12 cellular contexts compared by ENCODE assay signal in genomic region chr4:169015237-169015636, GRCh38. TPM values are rescaled to one million over a fixed set of nuclear protein-coding genes. Genes with fewer than 3 reads are reported as not detected.
A peak's percentile ranks its signal among the peaks of the same experiment; 100 is the strongest.
DNase-seq lines count a peak whose midpoint lies in the region; ATAC-seq and TF ChIP-seq lines count a peak whose summit lies in the region.
"Had no signal": no experiment of that assay in that cellular context is flagged by ENCODE, and none has a peak within 500 bp of the region (broad histone marks: within the 10 kb centered on the region; RNA-seq: fewer than 3 reads in every experiment).

No MANE protein-coding gene starts in this region.

- H3K4me3 ChIP-seq in mesenchymal stem cell (ENCODE audit: insufficient read depth in 1 of 2, low read depth in 1 of 2, low read length in 2 of 2) (no peak overlapping the region), testis (no peak overlapping the region), lower lobe of right lung (no peak overlapping the region)

- no peak overlapping the region for H4K91ac ChIP-seq in mesenchymal stem cell (ENCODE audit: low read length)

- WGBS in mesenchymal stem cell = 65% methylated on average over 6 of the region's 6 CpGs
- WGBS in testis, 2 donors = 38 to 50% methylated on average over 6 of the region's 6 CpGs

- no peak overlapping the region for H3K14ac ChIP-seq in mesenchymal stem cell (ENCODE audit: low read length in 2 of 2)

- no peak for TF ChIP-seq CTCF in VCaP (conservative IDR thresholded peaks at IDR 0.05)
- TF ChIP-seq CTCF in testis (IDR thresholded peaks at IDR 0.05) = no peak
- no peak for TF ChIP-seq CTCF in lower lobe of right lung (IDR thresholded peaks at IDR 0.05)

- H2AFZ ChIP-seq in mesenchymal stem cell (ENCODE audit: low read depth, low read length) = no peak overlapping the region

- H3K36me3 ChIP-seq in mesenchymal stem cell (ENCODE audit: control insufficient read depth in 1 of 2, insufficient read depth in 2 of 2, low read depth in 1 of 2, low read length in 2 of 2) = no peaks in the 10 kb centered on the region
- H3K36me3 ChIP-seq in testis (ENCODE audit: low read depth, missing control alignments) = no peaks in the 10 kb centered on the region
- no peaks in the 10 kb centered on the region for H3K36me3 ChIP-seq in lower lobe of right lung

- H3K79me1 ChIP-seq in mesenchymal stem cell (replicated peaks; ENCODE audit: low read length, poor library complexity, severe bottlenecking) = no peaks in the 10 kb centered on the region

- H2BK120ac ChIP-seq in mesenchymal stem cell (ENCODE audit: low read depth, low read length) = peak overlapping the region; percentile 71

- H3K27ac ChIP-seq in VCaP (peak overlapping the region; percentile 98), mesenchymal stem cell (ENCODE audit: low read length, poor library complexity, severe bottlenecking) (no peak overlapping the region), testis (peak overlapping the region; percentile 60 to 79), lower lobe of right lung (no peak overlapping the region)

- H3K4me1 ChIP-seq in mesenchymal stem cell (ENCODE audit: control insufficient read depth, insufficient read depth, low read depth, low read length) (peaks cover 1% of the 10 kb centered on the region), testis (peaks cover 30% of the 10 kb centered on the region), lower lobe of right lung (no peaks in the 10 kb centered on the region)

- DNase-seq in NCI-H2107 treated with DMSO at 0.1 percent for 48 hours (lab: John Stamatoyannopoulos, UW; ENCODE audit: unreplicated experiment) = peak; percentile 28
- no peak for DNase-seq in NCI-H2107 (lab: John Stamatoyannopoulos, UW)
- DNase-seq in mesenchymal stem cell = no peak
- peak; percentile 78 for DNase-seq in testis
- no peak for DNase-seq in lower lobe of right lung
- no peak for DNase-seq in stimulated activated CD4-positive, alpha-beta T cell treated with anti-CD3 and anti-CD28 coated beads, Interleukin-4, amount 100 ng/mL, for 4 hours
- DNase-seq: activated CD4-positive, alpha-beta T cell treated with anti-CD3 and anti-CD28 coated beads, Interleukin-2, amount 50 U/mL, for 4 hours; activated naive CD4-positive, alpha-beta T cell treated with anti-CD3 and anti-CD28 coated beads, Interleukin-2, amount 50 U/mL, for 16 hours; kidney glomerular epithelial cell; NCI-H1105 treated with DMSO at 0.1 percent for 48 hours had no signal

- H2AK5ac ChIP-seq in mesenchymal stem cell (ENCODE audit: low read length, severe bottlenecking) = no peak overlapping the region

- ATAC-seq in lower lobe of right lung (no peak), GM19452 (IDR thresholded peaks at IDR 0.05; ENCODE audit: unreplicated experiment) (no peak)

- no peak overlapping the region for H4K8ac ChIP-seq in mesenchymal stem cell (ENCODE audit: low read length)

- H3K4ac ChIP-seq in mesenchymal stem cell (ENCODE audit: low read depth in 1 of 2, low read length in 2 of 2) = no peak overlapping the region

- H3K27me3 ChIP-seq in mesenchymal stem cell (ENCODE audit: control insufficient read depth in 1 of 2, insufficient read depth in 1 of 2, low read length in 2 of 2) (no peaks in the 10 kb centered on the region), testis (no peaks in the 10 kb centered on the region), lower lobe of right lung (ENCODE audit: low read depth) (no peaks in the 10 kb centered on the region)

- H2BK15ac ChIP-seq in mesenchymal stem cell (ENCODE audit: low read depth, poor library complexity, severe bottlenecking) = no peak overlapping the region

- H3K23ac ChIP-seq in mesenchymal stem cell (ENCODE audit: low read length in 2 of 2) = no peak overlapping the region

- peak overlapping the region in 1 of 2 experiments; percentile 52 for H3K18ac ChIP-seq in mesenchymal stem cell (ENCODE audit: low read depth in 1 of 2, low read length in 2 of 2)

- no peak overlapping the region for H3K4me2 ChIP-seq in mesenchymal stem cell (ENCODE audit: low read length, poor library complexity, severe bottlenecking)

- H2BK5ac ChIP-seq in mesenchymal stem cell (ENCODE audit: low read depth, low read length, poor library complexity, severe bottlenecking) = no peak overlapping the region

- intact Hi-C loops in testis (cut with DNase I; ENCODE audit: low total_unique reads) = no loop called here
- intact Hi-C loops in lower lobe of right lung (cut with DNase I) = no loop called here

- H3K9ac ChIP-seq in mesenchymal stem cell (ENCODE audit: low read length) = no peak overlapping the region

- no peak overlapping the region for H2BK12ac ChIP-seq in mesenchymal stem cell (ENCODE audit: low read length in 2 of 2)

- H3K9me3 ChIP-seq in mesenchymal stem cell (ENCODE audit: control insufficient read depth, low read length) = no peaks in the 10 kb centered on the region
- no peaks in the 10 kb centered on the region for H3K9me3 ChIP-seq in testis
- no peaks in the 10 kb centered on the region for H3K9me3 ChIP-seq in lower lobe of right lung

- TF ChIP-seq POLR2A in testis (IDR thresholded peaks at IDR 0.05) = no peak

RNA-seq across cellular contexts. Expression of gene CBR4, which starts 5.2 kb away (rescaled TPM):
- polyA plus RNA-seq in mesenchymal stem cell (2013, experiment 1 of 2) = 6.7 TPM
- 6.3 TPM for polyA plus RNA-seq in mesenchymal stem cell (2013, experiment 2 of 2)
- total RNA-seq in testis (10 to 100 TPM; 27.7 to 36.4 TPM), lower lobe of right lung (17.3 TPM)
- 14.0 TPM for polyA plus RNA-seq in testis (ENCODE audit: insufficient read depth, low read depth, low replicate concordance)

Comparison
In these comparisons a context has a peak if more than half of its experiments do, and no peak if none do; other contexts are left out.
1. DNase-seq: peak in NCI-H2107 treated with DMSO at 0.1 percent for 48 hours (single experiment) and testis (single experiment); none in NCI-H2107 (single experiment), mesenchymal stem cell (single experiment), lower lobe of right lung (single experiment) and stimulated activated CD4-positive, alpha-beta T cell treated with anti-CD3 and anti-CD28 coated beads, Interleukin-4, amount 100 ng/mL, for 4 hours (0 of 2).
2. H3K27ac ChIP-seq: peak in VCaP (single experiment) and testis (2 of 2); none in mesenchymal stem cell (single experiment) and lower lobe of right lung (single experiment).